Comparison of ENCODE assay signal across 11 cellular contexts in the genomic region with DNA sequence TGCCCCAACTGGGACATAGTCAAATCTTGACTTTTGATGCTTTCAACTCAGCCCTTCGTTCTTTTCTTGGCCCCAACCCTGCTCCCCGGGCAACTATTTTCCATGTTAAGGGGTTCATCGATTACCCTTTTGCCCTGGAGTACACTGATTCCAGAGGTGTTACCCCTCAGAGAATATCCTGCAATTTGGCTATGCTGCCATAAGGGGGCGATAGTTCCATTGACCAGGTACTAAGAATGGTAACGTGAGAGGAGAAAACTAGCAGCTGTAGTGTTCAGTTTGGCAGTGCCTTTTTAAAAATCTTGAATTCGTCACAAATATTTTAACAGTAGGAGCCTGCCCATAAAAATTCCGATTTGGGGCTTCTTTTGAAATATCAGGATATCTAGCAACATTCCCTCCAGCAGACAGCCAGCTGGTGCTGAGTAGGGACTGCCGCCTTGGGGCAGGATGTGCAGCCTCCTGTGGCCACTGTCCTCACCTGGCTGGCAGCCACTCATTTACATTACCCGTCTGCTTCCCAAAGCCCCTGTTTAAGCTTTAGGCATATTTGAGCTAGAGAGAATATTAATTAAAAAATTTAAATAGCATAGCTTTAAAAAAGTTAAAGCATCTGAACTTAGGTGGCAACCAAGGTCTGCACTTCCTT.
DNase-seq lines count a peak whose midpoint lies in the region; ATAC-seq, FAIRE-seq and TF ChIP-seq lines count a peak whose summit lies in the region.
"Had no signal": no experiment of that assay in that cellular context is flagged by ENCODE, and none has a peak within 500 bp of the region (broad histone marks: within the 10 kb centered on the region; RNA-seq: fewer than 3 reads in every experiment).

No MANE protein-coding gene starts in this region.

- RAD21 ChIA-PET in GM12878 (lab: Charles Lee; ENCODE audit: unreplicated experiment) = interaction anchor here (1.2 kb wide), 1 partner anchor 351 kb away, joined by 3 read pairs; no protein-coding TSS in a partner anchor

- no peak for TF ChIP-seq POLR2A in GM12878 (IDR thresholded peaks at IDR 0.05; ENCODE audit: low read depth, low read length)

- H4K20me1 ChIP-seq in Loucy (ENCODE audit: insufficient read depth, low read length, poor library complexity, severe bottlenecking) = no peaks in the 10 kb centered on the region
- no peaks in the 10 kb centered on the region; the same call in 1 of the 2 replicates for H4K20me1 ChIP-seq in GM12878 (ENCODE audit: control insufficient read depth, insufficient read depth)

- no peaks in the 10 kb centered on the region for H3K27me3 Mint-ChIP-seq in activated CD4-positive, alpha-beta memory T cell treated with anti-CD3 and anti-CD28 coated beads for 36 hours
- H3K27me3 Mint-ChIP-seq in activated CD4-positive, alpha-beta memory T cell treated with anti-CD3 and anti-CD28 coated beads, Interleukin-2, amount 10 ng/mL, durations not matched to agents 7 days and 5 days = no peaks in the 10 kb centered on the region
- H3K27me3 Mint-ChIP-seq in osteocyte (ENCODE audit: unreplicated experiment) = no peaks in the 10 kb centered on the region
- peaks cover 0 to 28% (median 2%) of the 10 kb centered on the region in 5 donors for H3K27me3 Mint-ChIP-seq in naive thymus-derived CD8-positive, alpha-beta T cell

- peak; percentile 76 for FAIRE-seq in GM12878 (lab: Jason Lieb, UNC)

- no peak for TF ChIP-seq EP300 in GM12878 (IDR thresholded peaks at IDR 0.05; ENCODE audit: borderline replicate concordance in 1 of 2, control insufficient read depth in 1 of 2, low read depth in 2 of 2, low read length in 2 of 2)

- H2AFZ ChIP-seq in Loucy (ENCODE audit: low read length) (no peak overlapping the region), GM12878 (ENCODE audit: control insufficient read depth, low read depth, low read length) (no peak overlapping the region)

- H3F3A ChIP-seq in Loucy (ENCODE audit: low read depth) = no peaks in the 10 kb centered on the region

- H3K27ac ChIP-seq in GM12878 (ENCODE audit: control insufficient read depth, insufficient read depth) = no peak overlapping the region
- H3K27ac ChIP-seq: skin epidermis had no signal

- H3K4me1 ChIP-seq in Loucy (ENCODE audit: insufficient read depth, low read length, poor library complexity, severe bottlenecking) (no peaks in the 10 kb centered on the region), GM12878 (ENCODE audit: control insufficient read depth, insufficient read depth, low read length) (no peaks in the 10 kb centered on the region)

- TF ChIP-seq CTCF in Loucy (conservative IDR thresholded peaks at IDR 0.05; ENCODE audit: low read length) (peak; percentile 58), GM12878 (IDR thresholded peaks at IDR 0.05 in 2 of 3, conservative IDR thresholded peaks at IDR 0.05 in 1 of 3; ENCODE audit: control insufficient read depth in 2 of 3, extremely low read depth in 1 of 3, insufficient read depth in 1 of 3, low read depth in 3 of 3, low read length in 3 of 3) (peak; percentile 9 to 69 (median 36); a peak in 3 of 6 replicates), osteocyte (IDR thresholded peaks at IDR 0.05) (peak; percentile 11)

- H3K79me2 ChIP-seq in Loucy (ENCODE audit: insufficient read depth, low read length) (no peaks in the 10 kb centered on the region), GM12878 (ENCODE audit: control insufficient read depth, insufficient read depth, low read length) (no peaks in the 10 kb centered on the region)

- H3K9ac ChIP-seq in Loucy (ENCODE audit: low read depth, low read length, poor library complexity, severe bottlenecking) (no peak overlapping the region), GM12878 (ENCODE audit: control insufficient read depth, insufficient read depth, low read length) (no peak overlapping the region)

- POLR2A ChIA-PET in activated CD4-positive, alpha-beta memory T cell treated with anti-CD3 and anti-CD28 coated beads for 36 hours (lab: Charles Lee) = no interaction called here
- POLR2A ChIA-PET in activated CD4-positive, alpha-beta memory T cell treated with anti-CD3 and anti-CD28 coated beads, Interleukin-2, amount 10 ng/mL, durations not matched to agents 7 days and 5 days (lab: Charles Lee) = interaction anchor here (0.7 kb wide), 1 partner anchor 116 kb away, joined by 3 read pairs; no protein-coding TSS in a partner anchor
- POLR2A ChIA-PET in GM12878 (lab: Charles Lee) = no interaction called here
- POLR2A ChIA-PET in naive thymus-derived CD8-positive, alpha-beta T cell (lab: Charles Lee) = no interaction called here

- H3K4me3 ChIP-seq in Loucy (ENCODE audit: low read length, poor library complexity, severe bottlenecking) (no peak overlapping the region), GM12878 (no peak overlapping the region)
- H3K4me3 ChIP-seq: skin epidermis had no signal

- no peaks in the 10 kb centered on the region for H3K4me1 Mint-ChIP-seq in activated CD4-positive, alpha-beta memory T cell treated with anti-CD3 and anti-CD28 coated beads for 36 hours (ENCODE audit: low read depth)
- H3K4me1 Mint-ChIP-seq in activated CD4-positive, alpha-beta memory T cell treated with anti-CD3 and anti-CD28 coated beads, Interleukin-2, amount 10 ng/mL, durations not matched to agents 7 days and 5 days = no peaks in the 10 kb centered on the region
- no peaks in the 10 kb centered on the region for H3K4me1 Mint-ChIP-seq in osteocyte (ENCODE audit: unreplicated experiment)
- H3K4me1 Mint-ChIP-seq in naive thymus-derived CD8-positive, alpha-beta T cell = peaks cover 0 to under 1% (median 0%) of the 10 kb centered on the region in 4 donors

- no TSS peak for BruUV-seq in GM12878 (replicated peaks; lab: Mats Ljungman, UMichigan)

- H3K9me3 Mint-ChIP-seq in activated CD4-positive, alpha-beta memory T cell treated with anti-CD3 and anti-CD28 coated beads for 36 hours = peaks cover 8% of the 10 kb centered on the region
- H3K9me3 Mint-ChIP-seq in activated CD4-positive, alpha-beta memory T cell treated with anti-CD3 and anti-CD28 coated beads, Interleukin-2, amount 10 ng/mL, durations not matched to agents 7 days and 5 days = no peaks in the 10 kb centered on the region
- H3K9me3 Mint-ChIP-seq in osteocyte (ENCODE audit: unreplicated experiment) = peaks cover 8% of the 10 kb centered on the region
- H3K9me3 Mint-ChIP-seq in naive thymus-derived CD8-positive, alpha-beta T cell = peaks cover 0 to 12% (median 4%) of the 10 kb centered on the region in 9 donors

- H3K4me3 Mint-ChIP-seq in activated CD4-positive, alpha-beta memory T cell treated with anti-CD3 and anti-CD28 coated beads for 36 hours = no peak overlapping the region
- no peak overlapping the region for H3K4me3 Mint-ChIP-seq in activated CD4-positive, alpha-beta memory T cell treated with anti-CD3 and anti-CD28 coated beads, Interleukin-2, amount 10 ng/mL, durations not matched to agents 7 days and 5 days
- no peak overlapping the region for H3K4me3 Mint-ChIP-seq in osteocyte (ENCODE audit: unreplicated experiment)
- no peak overlapping the region for H3K4me3 Mint-ChIP-seq in naive thymus-derived CD8-positive, alpha-beta T cell

- H3K36me3 ChIP-seq in Loucy (ENCODE audit: insufficient read depth, low read length) (no peaks in the 10 kb centered on the region), GM12878 (ENCODE audit: control insufficient read depth in 2 of 2, insufficient read depth in 2 of 2, low read length in 1 of 2) (no peaks in the 10 kb centered on the region)

- in situ Hi-C loops in GM12878 (cut with MboI) = loop anchor here (5.0 kb wide), 1 partner anchor 345 kb away; no protein-coding TSS in a partner anchor

- no peak overlapping the region for H3K27ac Mint-ChIP-seq in activated CD4-positive, alpha-beta memory T cell treated with anti-CD3 and anti-CD28 coated beads for 36 hours
- no peak overlapping the region for H3K27ac Mint-ChIP-seq in activated CD4-positive, alpha-beta memory T cell treated with anti-CD3 and anti-CD28 coated beads, Interleukin-2, amount 10 ng/mL, durations not matched to agents 7 days and 5 days
- H3K27ac Mint-ChIP-seq in osteocyte (ENCODE audit: unreplicated experiment) = no peak overlapping the region
- no peak overlapping the region for H3K27ac Mint-ChIP-seq in naive thymus-derived CD8-positive, alpha-beta T cell

- intact Hi-C loops in activated CD4-positive, alpha-beta memory T cell treated with anti-CD3 and anti-CD28 coated beads for 36 hours (cut with micrococcal nuclease) = loop anchor here (2.0 kb wide), 1 partner anchor 351 kb away; no protein-coding TSS in a partner anchor
- intact Hi-C loops in GM12878 (cut with micrococcal nuclease; ENCODE audit: unreplicated experiment) = no loop called here

- CTCF ChIA-PET in activated CD4-positive, alpha-beta memory T cell treated with anti-CD3 and anti-CD28 coated beads for 36 hours (lab: Charles Lee) = interaction anchor here (0.7 to 1.1 kb wide), 3 partner anchors 30 to 113 kb away, joined by 3 read pairs; no protein-coding TSS in a partner anchor
- CTCF ChIA-PET in activated CD4-positive, alpha-beta memory T cell treated with anti-CD3 and anti-CD28 coated beads, Interleukin-2, amount 10 ng/mL, durations not matched to agents 7 days and 5 days (lab: Charles Lee) = interaction anchor here (1.4 to 1.8 kb wide), 3 partner anchors 9 to 351 kb away, joined by 3 to 7 read pairs (median 4); no protein-coding TSS in a partner anchor
- CTCF ChIA-PET in GM12878 (lab: Yijun Ruan, JAX) = interaction anchor here (1.4 to 2.2 kb wide), 2 partner anchors 8 to 14 kb away, joined by 3 to 5 read pairs; no protein-coding TSS in a partner anchor

- 20% methylated on average over 9 of the region's 9 CpGs for WGBS in GM12878 (ENCODE audit: insufficient coverage, insufficient replicate concordance, low lambda C conversion rate, missing lambda C conversion rate)

- peak; percentile 21 for DNase-seq in activated CD4-positive, alpha-beta memory T cell treated with anti-CD3 and anti-CD28 coated beads for 36 hours
- DNase-seq in activated CD4-positive, alpha-beta memory T cell treated with anti-CD3 and anti-CD28 coated beads, Interleukin-2, amount 10 ng/mL, durations not matched to agents 7 days and 5 days = no peak
- no peak for DNase-seq in GM12878 (ENCODE audit: low read depth, low spot score)
- no peak for DNase-seq in osteocyte (ENCODE audit: extremely low spot score, unreplicated experiment)
- DNase-seq in DMS153 (lab: John Stamatoyannopoulos, UW) = no peak
- DNase-seq in naive thymus-derived CD8-positive, alpha-beta T cell = no peak
- DNase-seq: anterior cingulate cortex, C1 segment of cervical spinal cord had no signal

- no peaks in the 10 kb centered on the region for H3K9me2 ChIP-seq in Loucy (replicated peaks; ENCODE audit: low read depth, low read length)

- TF ChIP-seq RAD21 in GM12878 (IDR thresholded peaks at IDR 0.05; ENCODE audit: insufficient read depth, low read depth, low read length) = peak; percentile 43; the same call in 1 of the 2 replicates

- SMC1A ChIA-PET in GM12878 (lab: Charles Lee; ENCODE audit: uncharacterized antibody, unreplicated experiment) = no interaction called here

- no peak overlapping the region for H3K4me2 ChIP-seq in Loucy (ENCODE audit: low read depth, low read length, poor library complexity, severe bottlenecking)
- H3K4me2 ChIP-seq in GM12878 (ENCODE audit: control insufficient read depth, insufficient read depth) = no peak overlapping the region

- H3K36me3 Mint-ChIP-seq in activated CD4-positive, alpha-beta memory T cell treated with anti-CD3 and anti-CD28 coated beads for 36 hours = no peaks in the 10 kb centered on the region
- H3K36me3 Mint-ChIP-seq in activated CD4-positive, alpha-beta memory T cell treated with anti-CD3 and anti-CD28 coated beads, Interleukin-2, amount 10 ng/mL, durations not matched to agents 7 days and 5 days (ENCODE audit: low read depth) = no peaks in the 10 kb centered on the region
- no peaks in the 10 kb centered on the region for H3K36me3 Mint-ChIP-seq in osteocyte (ENCODE audit: unreplicated experiment)
- no peaks in the 10 kb centered on the region for H3K36me3 Mint-ChIP-seq in naive thymus-derived CD8-positive, alpha-beta T cell

- H3K9me3 ChIP-seq in Loucy (ENCODE audit: insufficient read depth, low read depth, low read length) = peaks cover 13% of the 10 kb centered on the region; the same call in 1 of the 2 replicates
- H3K9me3 ChIP-seq in GM12878 (replicated peaks; ENCODE audit: control insufficient read depth, insufficient read depth, low read length) = no peaks in the 10 kb centered on the region; the same call in 2 of the 3 replicates

- ATAC-seq in GM12878 (0 out of 3 replicates have a peak, but pooled peaks have one; percentile 44), HG03520 (IDR thresholded peaks at IDR 0.05; ENCODE audit: unreplicated experiment) (no peak)
- no peak for ATAC-seq in naive thymus-derived CD8-positive, alpha-beta T cell

- H3K27me3 ChIP-seq in Loucy (ENCODE audit: insufficient read depth, low read length, poor library complexity, severe bottlenecking) = no peaks in the 10 kb centered on the region
- no peaks in the 10 kb centered on the region for H3K27me3 ChIP-seq in GM12878 (replicated peaks in 1 of 2; ENCODE audit: control insufficient read depth in 2 of 2, insufficient read depth in 2 of 2, low read length in 1 of 2)
